Comparison of ENCODE assay signal across 21 cellular contexts in the genomic region with DNA sequence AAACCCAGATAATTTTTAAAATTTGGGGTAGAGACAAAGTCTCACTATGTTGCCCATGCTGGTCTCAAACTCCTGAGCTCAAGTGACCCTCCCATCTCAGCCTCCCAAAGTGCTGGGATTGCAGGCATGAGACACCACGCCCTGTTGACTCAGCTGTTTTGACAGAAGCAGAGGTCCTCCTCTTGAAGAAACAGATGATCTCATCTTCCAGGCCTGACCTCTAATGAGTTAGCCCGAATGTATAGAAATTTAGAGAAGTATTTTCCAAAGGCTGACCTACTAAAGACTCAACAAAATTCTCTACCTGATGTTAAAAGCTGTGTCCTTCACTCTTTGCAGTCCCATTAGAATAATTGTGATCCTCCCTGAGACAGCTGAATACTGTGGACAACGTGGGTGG.
DNase-seq lines count a peak whose midpoint lies in the region; ATAC-seq and TF ChIP-seq lines count a peak whose summit lies in the region.
"Had no signal": no experiment of that assay in that cellular context is flagged by ENCODE, and none has a peak within 500 bp of the region (broad histone marks: within the 10 kb centered on the region; RNA-seq: fewer than 3 reads in every experiment).

No MANE protein-coding gene starts in this region.

- H4K20me1 ChIP-seq in GM23248 (ENCODE audit: insufficient read depth) = no peaks in the 10 kb centered on the region

- no peaks in the 10 kb centered on the region for H3K9me2 ChIP-seq in GM23248 (ENCODE audit: insufficient read depth)

- TF ChIP-seq EP300 in esophagus muscularis mucosa (IDR thresholded peaks at IDR 0.05) = no peak

- no peak overlapping the region for H3K4me3 Mint-ChIP-seq in nephron progenitor cell
- H3K4me3 Mint-ChIP-seq: activated naive CD8-positive, alpha-beta T cell treated with anti-CD3 and anti-CD28 coated beads for 36 hours; activated T-cell treated with anti-CD3 and anti-CD28 coated beads, Interleukin-2, amount 50 U/mL, for 72 hours; naive B cell; T-cell had no signal

- peaks cover 19% of the 10 kb centered on the region for H3K36me3 Mint-ChIP-seq in nephron progenitor cell (ENCODE audit: low read depth)
- H3K36me3 Mint-ChIP-seq: activated naive CD8-positive, alpha-beta T cell treated with anti-CD3 and anti-CD28 coated beads for 36 hours; naive B cell; T-cell had no signal

- H3K4me1 Mint-ChIP-seq in nephron progenitor cell = peaks cover 43% of the 10 kb centered on the region
- H3K4me1 Mint-ChIP-seq: activated naive CD8-positive, alpha-beta T cell treated with anti-CD3 and anti-CD28 coated beads for 36 hours; naive B cell; T-cell had no signal

- H3K9me3 ChIP-seq in GM23248 (ENCODE audit: low read depth) (no peaks in the 10 kb centered on the region), esophagus muscularis mucosa (no peaks in the 10 kb centered on the region)
- H3K9me3 ChIP-seq: lower lobe of right lung had no signal

- H3K9me3 Mint-ChIP-seq in nephron progenitor cell = no peaks in the 10 kb centered on the region
- H3K9me3 Mint-ChIP-seq: activated naive CD8-positive, alpha-beta T cell treated with anti-CD3 and anti-CD28 coated beads for 36 hours; activated T-cell treated with anti-CD3 and anti-CD28 coated beads, Interleukin-2, amount 50 U/mL, for 72 hours; T-cell had no signal

- no peak overlapping the region for H3K4me2 ChIP-seq in GM23248 (ENCODE audit: unreplicated experiment)

- no peaks in the 10 kb centered on the region for H3K79me2 ChIP-seq in GM23248 (ENCODE audit: insufficient read depth)

- H3K27me3 ChIP-seq in GM23248 (replicated peaks; ENCODE audit: insufficient read depth) (no peaks in the 10 kb centered on the region), esophagus muscularis mucosa (no peaks in the 10 kb centered on the region)

- H3K4me1 ChIP-seq in GM23248 (ENCODE audit: insufficient read depth) (peaks cover 8% of the 10 kb centered on the region), esophagus muscularis mucosa (no peaks in the 10 kb centered on the region)
- H3K4me1 ChIP-seq: lower lobe of right lung had no signal

- no peak for ATAC-seq in GM18870 (IDR thresholded peaks at IDR 0.05; ENCODE audit: unreplicated experiment)
- ATAC-seq in GM19351 (IDR thresholded peaks at IDR 0.05; ENCODE audit: unreplicated experiment) = no peak
- ATAC-seq: activated T-cell treated with anti-CD3 and anti-CD28 coated beads, Interleukin-2, amount 50 U/mL, for 72 hours; GM12878; lower lobe of right lung; T-cell had no signal

- TF ChIP-seq POLR2A in esophagus muscularis mucosa (IDR thresholded peaks at IDR 0.05; ENCODE audit: low read depth) = no peak

- H3K27ac ChIP-seq in GM23248 (no peak overlapping the region), esophagus muscularis mucosa (replicated peaks in 1 of 4) (no peak overlapping the region)
- H3K27ac ChIP-seq: lower lobe of right lung, skin epidermis had no signal

- no peaks in the 10 kb centered on the region for H3K36me3 ChIP-seq in GM23248 (ENCODE audit: low read depth)
- H3K36me3 ChIP-seq in esophagus muscularis mucosa = no peaks in the 10 kb centered on the region
- H3K36me3 ChIP-seq: lower lobe of right lung had no signal

- no peak overlapping the region for H3K9ac ChIP-seq in GM23248

- no peaks in the 10 kb centered on the region for H3K27me3 Mint-ChIP-seq in nephron progenitor cell (ENCODE audit: low read depth, poor library complexity)

- in situ Hi-C loops in GM23248 (cut with MboI) = no loop called here

- TF ChIP-seq CTCF in esophagus muscularis mucosa (IDR thresholded peaks at IDR 0.05) (no peak), nephron progenitor cell (IDR thresholded peaks at IDR 0.05) (no peak)

- H3K27ac Mint-ChIP-seq in nephron progenitor cell = peak overlapping the region; percentile 54
- H3K27ac Mint-ChIP-seq: activated naive CD8-positive, alpha-beta T cell treated with anti-CD3 and anti-CD28 coated beads for 36 hours; activated T-cell treated with anti-CD3 and anti-CD28 coated beads, Interleukin-2, amount 50 U/mL, for 72 hours; T-cell had no signal

- H3F3A ChIP-seq in GM23248 (ENCODE audit: insufficient read depth) = peaks cover 17% of the 10 kb centered on the region

- no peak overlapping the region for H2AFZ ChIP-seq in GM23248

- intact Hi-C loops in esophagus muscularis mucosa (cut with DNase I) = no loop called here

- 71 to 74% methylated on average over 3 of the region's 3 CpGs for WGBS in GM23248 (ENCODE audit: low coverage in 1 of 2, low lambda C conversion rate in 2 of 2, missing lambda C conversion rate in 2 of 2), 2 experiments
- WGBS in esophagus muscularis mucosa = 89% methylated on average over 3 of the region's 3 CpGs

- DNase-seq in GM23248 (peak; percentile 63), RPMI7951 (ENCODE audit: low read depth) (peak; percentile 11), esophagus muscularis mucosa (ENCODE audit: extremely low spot score) (peak; percentile 10), nephron progenitor cell (no peak), kidney glomerular epithelial cell (lab: John Stamatoyannopoulos, UW) (no peak), NCI-H510A treated with DMSO at 0.1 percent for 48 hours (lab: John Stamatoyannopoulos, UW) (no peak)
- DNase-seq: activated naive CD8-positive, alpha-beta T cell treated with anti-CD3 and anti-CD28 coated beads for 36 hours; activated T-cell treated with anti-CD3 and anti-CD28 coated beads, Interleukin-2, amount 50 U/mL, for 72 hours; caudate nucleus; GDM1; GOT3; Kasumi-1; lower lobe of right lung; naive B cell; NCI-H1436 treated with DMSO at 0.1 percent for 48 hours; NK-92 treated with Interleukin-12 subunit alpha and Interleukin-12 subunit beta, amount 100 ng/mL, for 24 hours; T-cell had no signal

- H3K4me3 ChIP-seq in GM23248 (no peak overlapping the region), esophagus muscularis mucosa (no peak overlapping the region)
- H3K4me3 ChIP-seq: GM12878, lower lobe of right lung, skin epidermis had no signal

Comparison
In these comparisons a context has a peak if more than half of its experiments do, and no peak if none do; other contexts are left out.
1. DNase-seq: peak in GM23248 (single experiment), RPMI7951 (single experiment) and esophagus muscularis mucosa (single experiment); none in nephron progenitor cell (single experiment), kidney glomerular epithelial cell (single experiment) and NCI-H510A treated with DMSO at 0.1 percent for 48 hours (single experiment).